Comparison of ENCODE assay signal across 8 cellular contexts in genomic region chr9:34125681-34126206, GRCh38. TPM values are rescaled to one million over a fixed set of nuclear protein-coding genes. Genes with fewer than 3 reads are reported as not detected.
A peak's percentile ranks its signal among the peaks of the same experiment; 100 is the strongest.
DNase-seq lines count a peak whose midpoint lies in the region; ATAC-seq, FAIRE-seq and TF ChIP-seq lines count a peak whose summit lies in the region.

No MANE protein-coding gene starts in this region.

- 2 to 3% methylated on average over 18 of the region's 18 CpGs for WGBS in esophagus, 2 donors

- H3K9me3 ChIP-seq in esophagus (ENCODE audit: control insufficient read depth in 2 of 2, insufficient read depth in 1 of 2, low read depth in 1 of 2, low read length in 1 of 2) (no peaks in the 10 kb centered on the region), neural cell (ENCODE audit: low read length) (no peaks in the 10 kb centered on the region)

- H3K4me3 Mint-ChIP-seq in T-cell = peak overlapping the region; percentile 97 to 98 (median 98)

- TF ChIP-seq CTCF in neural cell (IDR thresholded peaks at IDR 0.05; ENCODE audit: poor library complexity, severe bottlenecking) = no peak

- peaks cover 28% of the 10 kb centered on the region for H3K36me3 Mint-ChIP-seq in T-cell

- no peaks in the 10 kb centered on the region for H4K20me1 ChIP-seq in neural cell (ENCODE audit: insufficient read depth)

- no peaks in the 10 kb centered on the region for H3K9me3 Mint-ChIP-seq in T-cell

- H3K27ac Mint-ChIP-seq in T-cell = peak overlapping the region; percentile 94 to 97

- POLR2A ChIA-PET in T-cell (lab: Charles Lee) = interaction anchor here in 1 of 2 donors (1.5 kb wide), 1 partner anchor 53 kb away, joined by 3 read pairs; the partner anchor contains the start of gene UBAP1

- peak; percentile 14 for FAIRE-seq in GM19239 (lab: Jason Lieb, UNC)

- no peak for TF ChIP-seq RAD21 in neural cell (conservative IDR thresholded peaks at IDR 0.05)

- H3K27ac ChIP-seq in esophagus (ENCODE audit: low read depth in 2 of 2, low read length in 1 of 2) = peak overlapping the region; percentile 82 to 89
- H3K27ac ChIP-seq in neural cell (ENCODE audit: low read length) = peak overlapping the region; percentile 93

- H3K4me1 Mint-ChIP-seq in T-cell = peaks cover 49 to 63% (median 58%) of the 10 kb centered on the region in 3 donors

- H3K9ac ChIP-seq in neural cell (ENCODE audit: low read length) = peak overlapping the region; percentile 95

- peaks cover 41% of the 10 kb centered on the region for H3K79me2 ChIP-seq in neural cell (replicated peaks; ENCODE audit: insufficient read depth, low read length)

- H2AFZ ChIP-seq in neural cell (ENCODE audit: low read depth, low read length) = peak overlapping the region; percentile 98

- H3K4me1 ChIP-seq in esophagus (ENCODE audit: control insufficient read depth in 2 of 2, insufficient read depth in 2 of 2, low read length in 1 of 2) = peaks cover 0 to 6% of the 10 kb centered on the region in 2 donors

- H3K36me3 ChIP-seq in esophagus (ENCODE audit: control insufficient read depth in 2 of 2, insufficient read depth in 2 of 2, low read length in 1 of 2) (no peaks in the 10 kb centered on the region), neural cell (ENCODE audit: insufficient read depth, low read length) (peaks cover 4% of the 10 kb centered on the region)

- no peak for TF ChIP-seq EP300 in neural cell (conservative IDR thresholded peaks at IDR 0.05; ENCODE audit: poor library complexity, severe bottlenecking)

- DNase-seq in ACHN (peak; percentile 27), GM19239 (ENCODE audit: insufficient read length, low spot score) (no peak), T-cell (no peak), NCI-H2029 treated with DMSO at 0.1 percent for 48 hours (lab: John Stamatoyannopoulos, UW) (no peak), amniotic stem cell (lab: John Stamatoyannopoulos, UW) (no peak)

- ATAC-seq in T-cell (replicated peaks in 1 of 4) (no peak), GM21529 (IDR thresholded peaks at IDR 0.05; ENCODE audit: unreplicated experiment) (no peak)

- CTCF ChIA-PET in T-cell (lab: Charles Lee) = interaction anchor here (0.6 to 1.5 kb wide), 3 partner anchors 17 to 503 kb away, joined by 3 to 4 read pairs (median 3); partner anchors contain the start of gene ARID3C (in 1 of the 2)

- H3K27me3 Mint-ChIP-seq in T-cell = no peaks in the 10 kb centered on the region

- H3K27me3 ChIP-seq in esophagus (ENCODE audit: control insufficient read depth in 1 of 2, insufficient read depth in 2 of 2, low read length in 2 of 2) (no peaks in the 10 kb centered on the region), neural cell (ENCODE audit: insufficient read depth, low read depth, low read length) (no peaks in the 10 kb centered on the region)

- no peaks in the 10 kb centered on the region for H3K9me2 ChIP-seq in neural cell (ENCODE audit: insufficient read depth, low read length)

- no peaks in the 10 kb centered on the region for H3F3A ChIP-seq in neural cell (ENCODE audit: insufficient read depth, low read length, poor library complexity, severe bottlenecking)

- peak overlapping the region; percentile 86 to 99 for H3K4me3 ChIP-seq in esophagus (ENCODE audit: low read depth in 1 of 2, low read length in 2 of 2)
- H3K4me3 ChIP-seq in neural cell (ENCODE audit: low read length) = peak overlapping the region; percentile 85

- peak overlapping the region; percentile 71 for H3K4me2 ChIP-seq in neural cell (ENCODE audit: low read length)

- in situ Hi-C loops in ACHN (cut with HindIII; ENCODE audit: low pct_ligation_motif_present, low pct_unique_long_range_greater_than_20kb, low sequenced_read_pairs) = no loop called here

TF ChIP-seq in neural cell, 6 proteins besides CTCF, POLR2A, EP300 and RAD21:
- TF ChIP-seq TAF1 (IDR thresholded peaks at IDR 0.05; ENCODE audit: low read depth) (no peak), MXI1 (conservative IDR thresholded peaks at IDR 0.05; ENCODE audit: poor library complexity, severe bottlenecking) (no peak), EZH2 (IDR thresholded peaks at IDR 0.05; ENCODE audit: borderline replicate concordance, insufficient read depth, low read length, poor library complexity, severe bottlenecking) (no peak), REST (IDR thresholded peaks at IDR 0.05; ENCODE audit: borderline replicate concordance) (no peak), POLR2AphosphoS5 (IDR thresholded peaks at IDR 0.05) (no peak), SMC3 (conservative IDR thresholded peaks at IDR 0.05; ENCODE audit: poor library complexity) (no peak)
TF ChIP-seq in neural cell: peak in this region for 0.

RNA-seq across cellular contexts. Expression of gene DCAF12, which starts 0.8 kb away (rescaled TPM):
- 10 to 100 TPM; 15.5 to 29.1 (median 23.3) TPM for total RNA-seq in T-cell
- polyA plus RNA-seq in esophagus = 10 to 100 TPM; 19.6 to 22.8 TPM
- 37.5 and 37.7 TPM in 2 replicates for polyA plus RNA-seq in neural cell
- polyA minus RNA-seq in neural cell = 31.9 and 37.4 TPM in 2 replicates

RNA-seq across cellular contexts. Expression of gene UBAP1, which starts 53.1 kb away (rescaled TPM):
- total RNA-seq in T-cell = 10 to 100 TPM; 33.1 to 42.2 (median 35.5) TPM
- polyA plus RNA-seq in esophagus (10 to 100 TPM; 58.2 to 59.6 TPM), neural cell (33.2 and 35.1 TPM in 2 replicates)
- polyA minus RNA-seq in neural cell = 40.9 and 43.8 TPM in 2 replicates
